In genomic region chr22:43088979-43089717, GRCh38 we compare ENCODE assay signal across 1 cellular context.
TF ChIP-seq lines count a peak whose summit lies in the region.

TTLL1 (minus strand) TSS chr22:43089391; CDS start chr22:43075586, 13,805 bp downstream.

TF ChIP-seq in HEK293, 187 proteins besides CTCF, POLR2A, EP300 and RAD21 (continued from another document and continues in another):
- TF ChIP-seq ZBTB7A (tag by site-specific recombination; IDR thresholded peaks at IDR 0.05; ENCODE audit: low read depth): no peak
- no peak for TF ChIP-seq ZNF670 (tag by site-specific recombination; IDR thresholded peaks at IDR 0.05; ENCODE audit: low read depth)
- TF ChIP-seq ZNF791 (tag by site-specific recombination; IDR thresholded peaks at IDR 0.05): no peak
- no peak for TF ChIP-seq ZNF157 (tag by site-specific recombination; IDR thresholded peaks at IDR 0.05)
- TF ChIP-seq ZNF23 (tag by site-specific recombination; IDR thresholded peaks at IDR 0.05; ENCODE audit: borderline replicate concordance): no peak
- TF ChIP-seq ZNF677 (tag by site-specific recombination; IDR thresholded peaks at IDR 0.05): no peak
- peak; percentile 44; the same call in 1 of the 2 replicates for TF ChIP-seq ZNF2 (tag by site-specific recombination; IDR thresholded peaks at IDR 0.05)
- TF ChIP-seq ZNF18 (tag by site-specific recombination; IDR thresholded peaks at IDR 0.05): no peak
- TF ChIP-seq ZNF37A (tag by site-specific recombination; IDR thresholded peaks at IDR 0.05): no peak
- no peak for TF ChIP-seq ZNF777 (tag by site-specific recombination; IDR thresholded peaks at IDR 0.05; ENCODE audit: borderline replicate concordance)
- TF ChIP-seq BCL6B (tag by site-specific recombination; IDR thresholded peaks at IDR 0.05): no peak
- no peak for TF ChIP-seq ZNF768 (tag by site-specific recombination; IDR thresholded peaks at IDR 0.05)
- no peak for TF ChIP-seq ZNF473 (tag by site-specific recombination; IDR thresholded peaks at IDR 0.05)
- TF ChIP-seq ZNF555 (tag by site-specific recombination; conservative IDR thresholded peaks at IDR 0.05): no peak
- no peak for TF ChIP-seq ZNF140 (tag by site-specific recombination; IDR thresholded peaks at IDR 0.05)
- no peak for TF ChIP-seq ZNF26 (tag by site-specific recombination; IDR thresholded peaks at IDR 0.05)
- TF ChIP-seq ZNF221 (tag by site-specific recombination; IDR thresholded peaks at IDR 0.05; ENCODE audit: borderline replicate concordance): no peak
- TF ChIP-seq MYNN (tag by site-specific recombination; IDR thresholded peaks at IDR 0.05; ENCODE audit: borderline replicate concordance): no peak
- no peak for TF ChIP-seq ELK4 (IDR thresholded peaks at IDR 0.05; ENCODE audit: borderline replicate concordance, low read depth, low read length)
- no peak for TF ChIP-seq REST (tag by site-specific recombination; IDR thresholded peaks at IDR 0.05)
- no peak for TF ChIP-seq ZNF211 (tag by site-specific recombination; IDR thresholded peaks at IDR 0.05; ENCODE audit: low read depth)
- TF ChIP-seq ZNF549 (tag by site-specific recombination; IDR thresholded peaks at IDR 0.05): no peak
- TF ChIP-seq REPIN1 (tag by site-specific recombination; IDR thresholded peaks at IDR 0.05; ENCODE audit: low read depth): peak; percentile 87; the same call in 1 of the 2 replicates
- no peak for TF ChIP-seq ZNF391 (tag by site-specific recombination; IDR thresholded peaks at IDR 0.05; ENCODE audit: borderline replicate concordance, low read depth)
- no peak for TF ChIP-seq ZSCAN18 (tag by site-specific recombination; IDR thresholded peaks at IDR 0.05)
- TF ChIP-seq YY2 (tag by site-specific recombination; IDR thresholded peaks at IDR 0.05): peak; percentile 50; the same call in 1 of the 2 replicates
- TF ChIP-seq ZNF585B (tag by site-specific recombination; IDR thresholded peaks at IDR 0.05): no peak
- TF ChIP-seq ZNF184 (tag by site-specific recombination; IDR thresholded peaks at IDR 0.05): no peak
- no peak for TF ChIP-seq ZNF416 (tag by site-specific recombination; IDR thresholded peaks at IDR 0.05)
- 0 out of 2 replicates have a peak, but pooled peaks have one; percentile 42 for TF ChIP-seq ZNF501 (tag by site-specific recombination; IDR thresholded peaks at IDR 0.05)
- TF ChIP-seq ZBTB44 (tag by site-specific recombination; IDR thresholded peaks at IDR 0.05): no peak
- TF ChIP-seq KLF10 (tag by site-specific recombination; IDR thresholded peaks at IDR 0.05): peak; percentile 99
- TF ChIP-seq ZNF175 (tag by site-specific recombination; IDR thresholded peaks at IDR 0.05): no peak
- no peak for TF ChIP-seq ZNF529 (tag by site-specific recombination; IDR thresholded peaks at IDR 0.05; ENCODE audit: insufficient replicate concordance)
- no peak for TF ChIP-seq ZNF596 (tag by site-specific recombination; IDR thresholded peaks at IDR 0.05)
- peak; percentile 74 for TF ChIP-seq ZSCAN30 (tag by site-specific recombination; IDR thresholded peaks at IDR 0.05)
- no peak for TF ChIP-seq ZNF514 (tag by site-specific recombination; IDR thresholded peaks at IDR 0.05)
- TF ChIP-seq ZBTB48 (tag by site-specific recombination; IDR thresholded peaks at IDR 0.05): peak; percentile 29; the same call in 1 of the 2 replicates
- TF ChIP-seq ZFHX2 (tag by site-specific recombination; conservative IDR thresholded peaks at IDR 0.05): peak; percentile 84
- no peak for TF ChIP-seq ZFP3 (tag by site-specific recombination; IDR thresholded peaks at IDR 0.05; ENCODE audit: low read depth)
- 0 out of 2 replicates have a peak, but pooled peaks have one; percentile 31 for TF ChIP-seq ZNF449 (tag by site-specific recombination; IDR thresholded peaks at IDR 0.05)
- TF ChIP-seq GLI4 (tag by site-specific recombination; IDR thresholded peaks at IDR 0.05): 0 out of 2 replicates have a peak, but pooled peaks have one; percentile 53
- TF ChIP-seq ZBTB21 (tag by site-specific recombination; IDR thresholded peaks at IDR 0.05): no peak
- TF ChIP-seq ZNF16 (tag by site-specific recombination; IDR thresholded peaks at IDR 0.05; ENCODE audit: low read depth): no peak
- TF ChIP-seq SALL2 (tag by site-specific recombination; IDR thresholded peaks at IDR 0.05; ENCODE audit: borderline replicate concordance): no peak
- TF ChIP-seq ZNF521 (tag by site-specific recombination; IDR thresholded peaks at IDR 0.05): no peak
- no peak for TF ChIP-seq ZNF843 (tag by site-specific recombination; IDR thresholded peaks at IDR 0.05)
- peak; percentile 53; the same call in 1 of the 2 replicates for TF ChIP-seq ZNF629 (tag by site-specific recombination; IDR thresholded peaks at IDR 0.05)
- peak; percentile 71 for TF ChIP-seq SP7 (tag by site-specific recombination; IDR thresholded peaks at IDR 0.05)
